13 cellular contexts compared by ENCODE assay signal in genomic region chr2:56288863-56289580, GRCh38.
DNase-seq lines count a peak whose midpoint lies in the region; FAIRE-seq and TF ChIP-seq lines count a peak whose summit lies in the region.
"Had no signal": no experiment of that assay in that cellular context is flagged by ENCODE, and none has a peak within 500 bp of the region (broad histone marks: within the 10 kb centered on the region; RNA-seq: fewer than 3 reads in every experiment).

No MANE protein-coding gene starts in this region.

- no peaks in the 10 kb centered on the region for H3K79me2 ChIP-seq in OCI-LY3 (ENCODE audit: low read length)

- H3K27me3 Mint-ChIP-seq in osteocyte (ENCODE audit: unreplicated experiment), result no peaks in the 10 kb centered on the region

- H3K27ac Mint-ChIP-seq in osteocyte (ENCODE audit: unreplicated experiment), result no peak overlapping the region
- H3K27ac Mint-ChIP-seq: activated T-helper 1 cell treated with anti-CD3 and anti-CD28 coated beads, Interleukin-12 subunit alpha, Interleukin-12 subunit beta, Interleukin-2, Interleukin-4 antibody, amounts not matched to agents 30 ng/mL and 10 ng/mL and 1 ng/mL, durations not matched to agents 14 hours and 24 hours and 36 hours; CD14-positive monocyte; natural killer cell had no signal

- peaks cover 7% of the 10 kb centered on the region for H3K9me3 Mint-ChIP-seq in osteocyte (ENCODE audit: unreplicated experiment)
- H3K9me3 Mint-ChIP-seq: activated T-helper 1 cell treated with anti-CD3 and anti-CD28 coated beads, Interleukin-12 subunit alpha, Interleukin-12 subunit beta, Interleukin-2, Interleukin-4 antibody, amounts not matched to agents 30 ng/mL and 10 ng/mL and 1 ng/mL, durations not matched to agents 14 hours and 24 hours and 36 hours had no signal

- DNase-seq in BJ (ENCODE audit: low read depth), result no peak
- no peak for DNase-seq in GM12892 (ENCODE audit: insufficient read length)
- DNase-seq in ascending aorta (ENCODE audit: low spot score in 2 of 2), result no peak
- no peak for DNase-seq in NOMO-1 treated with DMSO at 0.1 percent for 48 hours (lab: John Stamatoyannopoulos, UW; ENCODE audit: unreplicated experiment)
- no peak for DNase-seq in osteocyte (ENCODE audit: extremely low spot score, unreplicated experiment)
- no peak for DNase-seq in RPMI8226
- DNase-seq: activated CD4-positive, alpha-beta T cell treated with anti-CD3 and anti-CD28 coated beads, Interleukin-2, amount 50 U/mL, for 1 hour; natural killer cell had no signal

- peaks cover 16% of the 10 kb centered on the region for H3K4me1 ChIP-seq in OCI-LY3 (ENCODE audit: low read length)
- H3K4me1 ChIP-seq in ascending aorta, result no peaks in the 10 kb centered on the region

- no peak for TF ChIP-seq POLR2A in GM12892 (IDR thresholded peaks at IDR 0.05; ENCODE audit: low read depth, low read length)

- peaks cover 2% of the 10 kb centered on the region for H3K36me3 Mint-ChIP-seq in osteocyte (ENCODE audit: unreplicated experiment)
- H3K36me3 Mint-ChIP-seq: CD14-positive monocyte had no signal

- no peaks in the 10 kb centered on the region for H4K20me1 ChIP-seq in OCI-LY3 (ENCODE audit: insufficient read depth, low read length)

- POLR2A ChIA-PET in BJ (lab: Charles Lee), result no interaction called here

- FAIRE-seq in GM12892 (lab: Jason Lieb, UNC), result peak; percentile 14
- peak; percentile 95 for FAIRE-seq in islet of Langerhans (lab: Jason Lieb, UNC)

- H2AFZ ChIP-seq in OCI-LY3 (ENCODE audit: low read depth, low read length), result no peak overlapping the region

- TF ChIP-seq CTCF in BJ (IDR thresholded peaks at IDR 0.05; ENCODE audit: insufficient read depth, low read depth, low read length) (peak; percentile 21; the same call in 1 of the 2 replicates), OCI-LY3 (IDR thresholded peaks at IDR 0.05; ENCODE audit: low read depth, low read length) (peak; percentile 57), ascending aorta (IDR thresholded peaks at IDR 0.05) (no peak), osteocyte (IDR thresholded peaks at IDR 0.05) (no peak)

- H3K36me3 ChIP-seq in BJ (ENCODE audit: control insufficient read depth, insufficient read depth, low read length) (no peaks in the 10 kb centered on the region), OCI-LY3 (replicated peaks; ENCODE audit: low read depth, low read length) (no peaks in the 10 kb centered on the region), ascending aorta (no peaks in the 10 kb centered on the region)

- no peak overlapping the region for H3K4me3 ChIP-seq in BJ (ENCODE audit: low read depth, low read length)
- H3K4me3 ChIP-seq in OCI-LY3 (ENCODE audit: low read length), result no peak overlapping the region
- no peak overlapping the region for H3K4me3 ChIP-seq in ascending aorta

- H3K27ac ChIP-seq in OCI-LY3 (ENCODE audit: low read length), result no peak overlapping the region
- H3K27ac ChIP-seq in ascending aorta, result no peak overlapping the region
- H3K27ac ChIP-seq: KMS-11 had no signal

- intact Hi-C loops in ascending aorta (cut with DNase I), result no loop called here

- H3K4me2 ChIP-seq in OCI-LY3 (ENCODE audit: low read length), result no peak overlapping the region

- peaks cover 10% of the 10 kb centered on the region for H3K4me1 Mint-ChIP-seq in osteocyte (ENCODE audit: unreplicated experiment)
- H3K4me1 Mint-ChIP-seq: CD14-positive monocyte, natural killer cell had no signal

- H3K9me3 ChIP-seq in OCI-LY3 (ENCODE audit: insufficient read depth, low read length) (no peaks in the 10 kb centered on the region), ascending aorta (no peaks in the 10 kb centered on the region)

- no peak overlapping the region for H3K4me3 Mint-ChIP-seq in osteocyte (ENCODE audit: unreplicated experiment)
- H3K4me3 Mint-ChIP-seq: activated T-helper 1 cell treated with anti-CD3 and anti-CD28 coated beads, Interleukin-12 subunit alpha, Interleukin-12 subunit beta, Interleukin-2, Interleukin-4 antibody, amounts not matched to agents 30 ng/mL and 10 ng/mL and 1 ng/mL, durations not matched to agents 14 hours and 24 hours and 36 hours; CD14-positive monocyte; natural killer cell had no signal

- H3K27me3 ChIP-seq in BJ (ENCODE audit: control insufficient read depth, insufficient read depth, low read length), result no peaks in the 10 kb centered on the region
- no peaks in the 10 kb centered on the region for H3K27me3 ChIP-seq in OCI-LY3 (ENCODE audit: low read depth, low read length)
- no peaks in the 10 kb centered on the region for H3K27me3 ChIP-seq in ascending aorta

- H3K9ac ChIP-seq in OCI-LY3 (ENCODE audit: low read length), result no peak overlapping the region
- H3K9ac ChIP-seq: KMS-11 had no signal

- CTCF ChIA-PET in BJ (lab: Yijun Ruan, JAX), result no interaction called here

Comparison
In these comparisons a context has a peak if more than half of its experiments do, and no peak if none do; other contexts are left out.
1. CTCF ChIP-seq: peak in BJ (single experiment) and OCI-LY3 (single experiment); none in ascending aorta (0 of 3) and osteocyte (single experiment).